In the genomic region with DNA sequence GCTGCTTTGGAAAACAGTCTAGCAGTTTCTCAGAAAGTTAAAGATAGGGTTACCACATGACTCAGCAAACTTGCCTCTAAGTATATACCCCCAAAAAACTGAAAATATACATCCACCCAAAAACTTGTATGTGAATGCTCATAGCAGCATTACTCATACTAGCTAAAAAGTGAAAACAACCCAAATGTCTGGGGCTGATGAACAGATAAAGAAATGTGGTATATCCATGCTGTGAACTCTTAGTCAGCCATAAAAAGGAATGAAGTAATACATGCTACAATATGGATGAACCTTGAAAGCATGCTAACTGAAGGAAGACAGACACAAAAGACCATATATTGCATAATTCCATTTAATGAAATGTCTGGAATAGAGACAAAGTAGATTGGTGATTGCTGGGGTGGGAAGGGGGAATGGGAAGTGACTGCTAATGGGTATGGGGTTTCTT, we compare ENCODE assay signal across 2 cellular contexts.
TF ChIP-seq lines count a peak whose summit lies in the region.

No MANE protein-coding gene starts in this region.

TF ChIP-seq in HEK293, 187 proteins besides CTCF, POLR2A, EP300 and RAD21 (continued from another document):
- no peak for TF ChIP-seq ZNF48 (tag by site-specific recombination; IDR thresholded peaks at IDR 0.05)
- 0 out of 2 replicates have a peak, but pooled peaks have one; percentile 27 for TF ChIP-seq ZNF146 (tag by site-specific recombination; IDR thresholded peaks at IDR 0.05)
- no peak for TF ChIP-seq ZNF549 (tag by site-specific recombination; IDR thresholded peaks at IDR 0.05)

TF ChIP-seq in K562, 482 proteins besides CTCF, POLR2A, EP300 and RAD21 (continued from another document):
- TF ChIP-seq, protein P1, sequence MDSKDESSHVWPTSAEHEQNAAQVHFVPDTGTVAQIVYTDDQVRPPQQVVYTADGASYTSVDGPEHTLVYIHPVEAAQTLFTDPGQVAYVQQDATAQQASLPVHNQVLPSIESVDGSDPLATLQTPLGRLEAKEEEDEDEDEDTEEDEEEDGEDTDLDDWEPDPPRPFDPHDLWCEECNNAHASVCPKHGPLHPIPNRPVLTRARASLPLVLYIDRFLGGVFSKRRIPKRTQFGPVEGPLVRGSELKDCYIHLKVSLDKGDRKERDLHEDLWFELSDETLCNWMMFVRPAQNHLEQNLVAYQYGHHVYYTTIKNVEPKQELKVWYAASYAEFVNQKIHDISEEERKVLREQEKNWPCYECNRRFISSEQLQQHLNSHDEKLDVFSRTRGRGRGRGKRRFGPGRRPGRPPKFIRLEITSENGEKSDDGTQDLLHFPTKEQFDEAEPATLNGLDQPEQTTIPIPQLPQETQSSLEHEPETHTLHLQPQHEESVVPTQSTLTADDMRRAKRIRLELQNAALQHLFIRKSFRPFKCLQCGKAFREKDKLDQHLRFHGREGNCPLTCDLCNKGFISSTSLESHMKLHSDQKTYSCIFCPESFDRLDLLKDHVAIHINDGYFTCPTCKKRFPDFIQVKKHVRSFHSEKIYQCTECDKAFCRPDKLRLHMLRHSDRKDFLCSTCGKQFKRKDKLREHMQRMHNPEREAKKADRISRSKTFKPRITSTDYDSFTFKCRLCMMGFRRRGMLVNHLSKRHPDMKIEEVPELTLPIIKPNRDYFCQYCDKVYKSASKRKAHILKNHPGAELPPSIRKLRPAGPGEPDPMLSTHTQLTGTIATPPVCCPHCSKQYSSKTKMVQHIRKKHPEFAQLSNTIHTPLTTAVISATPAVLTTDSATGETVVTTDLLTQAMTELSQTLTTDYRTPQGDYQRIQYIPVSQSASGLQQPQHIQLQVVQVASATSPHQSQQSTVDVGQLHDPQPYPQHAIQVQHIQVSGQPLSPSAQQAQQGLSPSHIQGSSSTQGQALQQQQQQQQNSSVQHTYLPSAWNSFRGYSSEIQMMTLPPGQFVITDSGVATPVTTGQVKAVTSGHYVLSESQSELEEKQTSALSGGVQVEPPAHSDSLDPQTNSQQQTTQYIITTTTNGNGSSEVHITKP (IDR thresholded peaks at IDR 0.05; ENCODE audit: partially characterized antibody), result peak; percentile 25
- TF ChIP-seq GATA2 (CRISPR knock-in tag; IDR thresholded peaks at IDR 0.05) (peak; percentile 53; the same call in 1 of the 2 replicates), FOSL1 (tag; conservative IDR thresholded peaks at IDR 0.05) (peak; percentile 56), ZNF445 (CRISPR knock-in tag; IDR thresholded peaks at IDR 0.05; ENCODE audit: low read depth) (peak; percentile 82), CHCHD3 (CRISPR knock-in tag; IDR thresholded peaks at IDR 0.05) (no peak), NFE2L1 (tag; IDR thresholded peaks at IDR 0.05; ENCODE audit: borderline replicate concordance, low read depth) (peak; percentile 72; the same call in 1 of the 2 replicates), C11orf30 (IDR thresholded peaks at IDR 0.05; ENCODE audit: low read depth) (peak; percentile 78), SMARCA4 (IDR thresholded peaks at IDR 0.05) (peak; percentile 48; the same call in 1 of the 2 replicates), ARID1B (IDR thresholded peaks at IDR 0.05) (peak; percentile 35; the same call in 1 of the 2 replicates), RB1 (IDR thresholded peaks at IDR 0.05; ENCODE audit: low read depth) (no peak), ZNF316 (IDR thresholded peaks at IDR 0.05) (peak; percentile 84), PHB2 (IDR thresholded peaks at IDR 0.05; ENCODE audit: low read depth) (no peak), TRIM24 (IDR thresholded peaks at IDR 0.05) (0 out of 4 replicates have a peak, but pooled peaks of 1 of the 2 experiments have one; percentile 9), CEBPB (tag; IDR thresholded peaks at IDR 0.05) (peak; percentile 81), MCM2 (IDR thresholded peaks at IDR 0.05; ENCODE audit: low read depth) (no peak), CEBPG (CRISPR knock-in tag; IDR thresholded peaks at IDR 0.05) (no peak), CEBPG (tag; conservative IDR thresholded peaks at IDR 0.05 in 1 of 2, IDR thresholded peaks at IDR 0.05 in 1 of 2) (peak; percentile 61 to 71), MAFG (tag; conservative IDR thresholded peaks at IDR 0.05) (peak; percentile 82), ZNF12 (CRISPR knock-in tag; IDR thresholded peaks at IDR 0.05) (peak; percentile 66; the same call in 1 of the 2 replicates), ETV5 (CRISPR knock-in tag; IDR thresholded peaks at IDR 0.05; ENCODE audit: low read depth) (no peak), MAFF (IDR thresholded peaks at IDR 0.05; ENCODE audit: low read length) (peak; percentile 73), BACH1 (tag; IDR thresholded peaks at IDR 0.05) (peak; percentile 76), JUND (IDR thresholded peaks at IDR 0.05; ENCODE audit: borderline replicate concordance, low read depth, low read length) (0 out of 2 replicates have a peak, but pooled peaks have one; percentile 12), JUND (tag; IDR thresholded peaks at IDR 0.05; ENCODE audit: borderline replicate concordance, low read depth, low read length) (peak; percentile 31; the same call in 1 of the 3 replicates), MAFK (IDR thresholded peaks at IDR 0.05; ENCODE audit: low read length) (peak; percentile 52; the same call in 1 of the 2 replicates), ZBTB17 (CRISPR knock-in tag; IDR thresholded peaks at IDR 0.05) (0 out of 2 replicates have a peak, but pooled peaks have one; percentile 41), PTBP1 (IDR thresholded peaks at IDR 0.05; ENCODE audit: low read depth, low read length) (no peak)
- TF ChIP-seq, protein P2, sequence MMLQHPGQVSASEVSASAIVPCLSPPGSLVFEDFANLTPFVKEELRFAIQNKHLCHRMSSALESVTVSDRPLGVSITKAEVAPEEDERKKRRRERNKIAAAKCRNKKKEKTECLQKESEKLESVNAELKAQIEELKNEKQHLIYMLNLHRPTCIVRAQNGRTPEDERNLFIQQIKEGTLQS (IDR thresholded peaks at IDR 0.05), result 0 out of 2 replicates have a peak, but pooled peaks have one; percentile 23
- TF ChIP-seq, protein P2 (CRISPR knock-in tag; conservative IDR thresholded peaks at IDR 0.05), result no peak
- TF ChIP-seq, protein P3, sequence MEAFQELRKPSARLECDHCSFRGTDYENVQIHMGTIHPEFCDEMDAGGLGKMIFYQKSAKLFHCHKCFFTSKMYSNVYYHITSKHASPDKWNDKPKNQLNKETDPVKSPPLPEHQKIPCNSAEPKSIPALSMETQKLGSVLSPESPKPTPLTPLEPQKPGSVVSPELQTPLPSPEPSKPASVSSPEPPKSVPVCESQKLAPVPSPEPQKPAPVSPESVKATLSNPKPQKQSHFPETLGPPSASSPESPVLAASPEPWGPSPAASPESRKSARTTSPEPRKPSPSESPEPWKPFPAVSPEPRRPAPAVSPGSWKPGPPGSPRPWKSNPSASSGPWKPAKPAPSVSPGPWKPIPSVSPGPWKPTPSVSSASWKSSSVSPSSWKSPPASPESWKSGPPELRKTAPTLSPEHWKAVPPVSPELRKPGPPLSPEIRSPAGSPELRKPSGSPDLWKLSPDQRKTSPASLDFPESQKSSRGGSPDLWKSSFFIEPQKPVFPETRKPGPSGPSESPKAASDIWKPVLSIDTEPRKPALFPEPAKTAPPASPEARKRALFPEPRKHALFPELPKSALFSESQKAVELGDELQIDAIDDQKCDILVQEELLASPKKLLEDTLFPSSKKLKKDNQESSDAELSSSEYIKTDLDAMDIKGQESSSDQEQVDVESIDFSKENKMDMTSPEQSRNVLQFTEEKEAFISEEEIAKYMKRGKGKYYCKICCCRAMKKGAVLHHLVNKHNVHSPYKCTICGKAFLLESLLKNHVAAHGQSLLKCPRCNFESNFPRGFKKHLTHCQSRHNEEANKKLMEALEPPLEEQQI (IDR thresholded peaks at IDR 0.05), result no peak
